ENCODE assay signal across 8 cellular contexts in genomic region chr14:104976198-104977007, GRCh38. TPM values are rescaled to one million over a fixed set of nuclear protein-coding genes. Genes with fewer than 3 reads are reported as not detected.
DNase-seq lines count a peak whose midpoint lies in the region; ATAC-seq and TF ChIP-seq lines count a peak whose summit lies in the region.

No MANE protein-coding gene starts in this region.

- H3K36me3 ChIP-seq in SJCRH30 (no peaks in the 10 kb centered on the region), thyroid gland (no peaks in the 10 kb centered on the region)

- peaks cover 0 to 7% (median 5%) of the 10 kb centered on the region in 3 donors for H3K4me1 Mint-ChIP-seq in IgD-negative memory B cell
- H3K4me1 Mint-ChIP-seq in osteocyte (ENCODE audit: unreplicated experiment) = peaks cover 61% of the 10 kb centered on the region

- peaks cover 15% of the 10 kb centered on the region for H3K27me3 Mint-ChIP-seq in IgD-negative memory B cell
- no peaks in the 10 kb centered on the region for H3K27me3 Mint-ChIP-seq in osteocyte (ENCODE audit: unreplicated experiment)

- no peak for ATAC-seq in HG02852 (IDR thresholded peaks at IDR 0.05; ENCODE audit: unreplicated experiment)

- H3K27ac Mint-ChIP-seq in IgD-negative memory B cell (peak overlapping the region in 1 of 3 donors; percentile 81), osteocyte (ENCODE audit: unreplicated experiment) (peak overlapping the region; percentile 31)

- TF ChIP-seq POLR2A in thyroid gland (IDR thresholded peaks at IDR 0.05) = no peak

- H3K9me3 ChIP-seq in SJCRH30 (replicated peaks) = no peaks in the 10 kb centered on the region
- H3K9me3 ChIP-seq in thyroid gland = no peaks in the 10 kb centered on the region

- H3K4me1 ChIP-seq in SJCRH30 (peaks cover 34% of the 10 kb centered on the region), thyroid gland (peaks cover 52 to 94% of the 10 kb centered on the region in 2 donors)

- peaks cover 15% of the 10 kb centered on the region for H3K27me3 ChIP-seq in SJCRH30
- H3K27me3 ChIP-seq in thyroid gland = no peaks in the 10 kb centered on the region

- WGBS in thyroid gland, 2 donors = 52 to 53% methylated on average over 12 to 18 of the region's 21 CpGs

- H3K27ac ChIP-seq in SJCRH30 = no peak overlapping the region
- H3K27ac ChIP-seq in thyroid gland = no peak overlapping the region

- no peak overlapping the region for H3K4me3 ChIP-seq in SJCRH30
- H3K4me3 ChIP-seq in fibroblast of villous mesenchyme (ENCODE audit: low read depth, low read length) = no peak overlapping the region
- H3K4me3 ChIP-seq in thyroid gland (replicated peaks in 1 of 3) = no peak overlapping the region

- H3K4me3 Mint-ChIP-seq in IgD-negative memory B cell = peak overlapping the region; percentile 68 to 82 (median 74)
- H3K4me3 Mint-ChIP-seq in osteocyte (ENCODE audit: unreplicated experiment) = peak overlapping the region; percentile 83

- DNase-seq in GM03348 (ENCODE audit: low spot score) (peak; percentile 88), SJCRH30 (peak; percentile 82 to 90), fibroblast of villous mesenchyme (ENCODE audit: low read depth) (peak; percentile 85), osteocyte (ENCODE audit: extremely low spot score, unreplicated experiment) (peak; percentile 93), thyroid gland (peak; percentile 86 to 91)
- DNase-seq in activated effector memory CD4-positive, alpha-beta T cell treated with Interleukin-2 at 50 U/mL for 16 hours = peak; percentile 79

- H3K36me3 Mint-ChIP-seq in IgD-negative memory B cell = no peaks in the 10 kb centered on the region
- H3K36me3 Mint-ChIP-seq in osteocyte (ENCODE audit: unreplicated experiment) = no peaks in the 10 kb centered on the region

- H3K9me3 Mint-ChIP-seq in IgD-negative memory B cell = no peaks in the 10 kb centered on the region
- H3K9me3 Mint-ChIP-seq in osteocyte (ENCODE audit: unreplicated experiment) = no peaks in the 10 kb centered on the region

- intact Hi-C loops in thyroid gland (cut with DNase I) = loop anchor here (5.0 to 10.0 kb wide), 2 partner anchors 111 to 152 kb away; no protein-coding TSS in a partner anchor

- peak; percentile 90 for TF ChIP-seq CTCF in fibroblast of villous mesenchyme (IDR thresholded peaks at IDR 0.05; ENCODE audit: insufficient read depth, low read depth, low read length)
- TF ChIP-seq CTCF in osteocyte (IDR thresholded peaks at IDR 0.05) = peak; percentile 92
- TF ChIP-seq CTCF in thyroid gland (IDR thresholded peaks at IDR 0.05) = peak; percentile 84 to 94 (median 88)

RNA-seq across cellular contexts. Expression of gene AHNAK2, which starts 1.8 kb away (rescaled TPM):
- 0.68 TPM for polyA plus RNA-seq in IgD-negative memory B cell
- 1.3 and 1.6 TPM in 2 replicates for total RNA-seq in SJCRH30 (2014; rRNA removed; shearing (Covaris generic))
- total RNA-seq in fibroblast of villous mesenchyme = 32.2 and 32.4 TPM in 2 replicates
- total RNA-seq in osteocyte = 145 and 183 TPM in 2 replicates
- total RNA-seq in thyroid gland = 10 to 100 TPM in 1 of 4 donors, 1 to 10 TPM in 3; 3.7 to 12.5 (median 6.9) TPM

RNA-seq across cellular contexts. Expression of gene CLBA1, which starts 9.2 kb away (rescaled TPM):
- polyA plus RNA-seq in IgD-negative memory B cell = 1.3 TPM
- 2.6 and 3.0 TPM in 2 replicates for total RNA-seq in SJCRH30 (2014; rRNA removed; shearing (Covaris generic))
- total RNA-seq in fibroblast of villous mesenchyme (5.8 and 6.9 TPM in 2 replicates), osteocyte (7.5 and 7.7 TPM in 2 replicates), thyroid gland (10 to 100 TPM; 16.8 to 31.6 (median 20.9) TPM)

RNA-seq across cellular contexts. Expression of gene CDCA4, which starts 44.5 kb away (rescaled TPM):
- polyA plus RNA-seq in IgD-negative memory B cell = 11.4 TPM
- 92.3 and 98.0 TPM in 2 replicates for total RNA-seq in SJCRH30 (2014; rRNA removed; shearing (Covaris generic))
- 22.2 and 22.5 TPM in 2 replicates for total RNA-seq in fibroblast of villous mesenchyme
- total RNA-seq in osteocyte = 14.6 and 17.4 TPM in 2 replicates
- total RNA-seq in thyroid gland = 1 to 10 TPM; 5.8 to 8.1 (median 7.3) TPM

RNA-seq across cellular contexts. Expression of gene PLD4, which starts 51.7 kb away (rescaled TPM):
- 103 TPM for polyA plus RNA-seq in IgD-negative memory B cell
- not detected in 2 replicates for total RNA-seq in SJCRH30 (2014; rRNA removed; shearing (Covaris generic))
- total RNA-seq in fibroblast of villous mesenchyme = under 0.01 TPM in 1 of 2 replicates, not detected in the other
- total RNA-seq in osteocyte = 0.05 and 0.18 TPM in 2 replicates
- under 1 TPM in 2 of 4 donors, not detected in 2; 0.13 to 0.33 TPM for total RNA-seq in thyroid gland
